Comparison of ENCODE assay signal across 17 cellular contexts in the genomic region with DNA sequence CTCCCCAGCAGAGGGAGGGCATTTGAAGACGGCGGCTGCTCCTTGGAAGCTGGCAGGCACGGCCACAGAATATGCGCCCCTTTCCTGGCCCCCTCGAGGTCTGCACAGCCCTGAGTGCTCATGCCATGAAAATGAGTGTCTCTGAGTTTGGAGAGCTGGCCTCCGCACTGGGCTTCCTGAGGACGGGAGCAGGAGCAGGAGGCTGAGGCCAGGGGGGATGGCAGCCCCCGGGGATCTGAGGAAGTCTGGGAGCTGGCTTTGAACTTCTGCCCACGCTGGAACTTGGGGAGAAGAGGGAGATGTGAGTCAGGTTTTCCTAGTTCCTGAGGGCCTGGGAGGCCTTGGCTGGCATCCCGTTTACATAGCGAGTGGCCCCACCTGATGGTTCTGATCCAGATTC. TPM values are rescaled to one million over a fixed set of nuclear protein-coding genes. Genes with fewer than 3 reads are reported as not detected.
DNase-seq lines count a peak whose midpoint lies in the region; ATAC-seq and TF ChIP-seq lines count a peak whose summit lies in the region.
"Had no signal": no experiment of that assay in that cellular context is flagged by ENCODE, and none has a peak within 500 bp of the region (broad histone marks: within the 10 kb centered on the region; RNA-seq: fewer than 3 reads in every experiment).

No MANE protein-coding gene starts in this region.

- no peaks in the 10 kb centered on the region for H3K27me3 ChIP-seq in smooth muscle cell (ENCODE audit: low read depth)
- H3K27me3 ChIP-seq in GM23338 (ENCODE audit: insufficient read depth), result no peaks in the 10 kb centered on the region
- H3K27me3 ChIP-seq: body of pancreas, foreskin keratinocyte had no signal

- H3K4me3 Mint-ChIP-seq in GM23338, result no peak overlapping the region
- H3K4me3 Mint-ChIP-seq: CD8-positive, alpha-beta T cell; natural killer cell treated with Interleukin-12 subunit alpha and Interleukin-12 subunit beta and Interleukin-15 and Interleukin-18, amount 100 ng/mL, for 72 hours had no signal

- no peaks in the 10 kb centered on the region for H3K9me3 Mint-ChIP-seq in GM23338
- H3K9me3 Mint-ChIP-seq: activated naive CD4-positive, alpha-beta T cell treated with anti-CD3 and anti-CD28 coated beads, Interleukin-2, amount 50 U/mL, for 72 hours; CD8-positive, alpha-beta T cell; natural killer cell treated with Interleukin-12 subunit alpha and Interleukin-12 subunit beta and Interleukin-15 and Interleukin-18, amount 100 ng/mL, for 72 hours had no signal

- H3K36me3 Mint-ChIP-seq in GM23338 (ENCODE audit: low read depth), result no peaks in the 10 kb centered on the region; the same call in 2 of the 3 replicates
- H3K36me3 Mint-ChIP-seq: CD8-positive, alpha-beta T cell; natural killer cell treated with Interleukin-12 subunit alpha and Interleukin-12 subunit beta and Interleukin-15 and Interleukin-18, amount 100 ng/mL, for 72 hours had no signal

- H3K9ac ChIP-seq in smooth muscle cell (ENCODE audit: low read depth), result no peak overlapping the region

- H3K9me2 ChIP-seq in GM23338 (ENCODE audit: insufficient read depth), result no peaks in the 10 kb centered on the region

- no peak overlapping the region for H3K4me3 ChIP-seq in fibroblast of mammary gland (ENCODE audit: control insufficient read depth, low read depth, low read length)
- H3K4me3 ChIP-seq in smooth muscle cell, result no peak overlapping the region
- H3K4me3 ChIP-seq in GM23338, result no peak overlapping the region
- H3K4me3 ChIP-seq: body of pancreas, coronary artery had no signal

- POLR2A ChIA-PET in RWPE1 (lab: Yijun Ruan, JAX; ENCODE audit: low non-redundant PET), result no interaction called here

- H3K4me2 ChIP-seq in smooth muscle cell, result peak overlapping the region; percentile 67
- H3K4me2 ChIP-seq in GM23338, result no peak overlapping the region

- no peaks in the 10 kb centered on the region for H3K79me2 ChIP-seq in smooth muscle cell (ENCODE audit: low read depth)
- H3K79me2 ChIP-seq in GM23338 (replicated peaks; ENCODE audit: insufficient read depth), result no peaks in the 10 kb centered on the region

- peaks cover 13% of the 10 kb centered on the region for H3K4me1 Mint-ChIP-seq in GM23338

- H3K36me3 ChIP-seq in smooth muscle cell (ENCODE audit: low read depth) (no peaks in the 10 kb centered on the region), GM23338 (ENCODE audit: insufficient read depth) (no peaks in the 10 kb centered on the region)

- H4K20me1 ChIP-seq in smooth muscle cell (ENCODE audit: low read depth) (no peaks in the 10 kb centered on the region), GM23338 (replicated peaks; ENCODE audit: insufficient read depth) (no peaks in the 10 kb centered on the region)

- H3F3A ChIP-seq in smooth muscle cell (ENCODE audit: low read depth) (no peaks in the 10 kb centered on the region), GM23338 (replicated peaks; ENCODE audit: low read depth) (no peaks in the 10 kb centered on the region)

- TF ChIP-seq CTCF in RWPE1 (conservative IDR thresholded peaks at IDR 0.05; ENCODE audit: low read depth) (no peak), fibroblast of mammary gland (conservative IDR thresholded peaks at IDR 0.05; ENCODE audit: control insufficient read depth, insufficient read depth, low read depth, low read length) (no peak), smooth muscle cell (IDR thresholded peaks at IDR 0.05; ENCODE audit: borderline replicate concordance, insufficient read depth, poor library complexity, severe bottlenecking) (no peak), GM23338 (conservative IDR thresholded peaks at IDR 0.05; ENCODE audit: low read depth in 2 of 2) (no peak)

- H3K27ac ChIP-seq in RWPE1, result 0 out of 2 replicates have a peak overlapping the region, but pooled peaks have one; percentile 6
- peak overlapping the region; percentile 54 for H3K27ac ChIP-seq in smooth muscle cell (ENCODE audit: low read depth)
- no peak overlapping the region for H3K27ac ChIP-seq in GM23338 (ENCODE audit: low read depth)
- H3K27ac ChIP-seq: body of pancreas, coronary artery, foreskin keratinocyte had no signal

- no peak overlapping the region for H3K27ac Mint-ChIP-seq in GM23338
- H3K27ac Mint-ChIP-seq: CD8-positive, alpha-beta T cell; natural killer cell treated with Interleukin-12 subunit alpha and Interleukin-12 subunit beta and Interleukin-15 and Interleukin-18, amount 100 ng/mL, for 72 hours had no signal

- ATAC-seq in GM23338 (no peak), left cardiac atrium (no peak), GM21526 (IDR thresholded peaks at IDR 0.05; ENCODE audit: low FRiP score, unreplicated experiment) (no peak)
- ATAC-seq: CD8-positive, alpha-beta T cell; foreskin keratinocyte; natural killer cell treated with Interleukin-12 subunit alpha and Interleukin-12 subunit beta and Interleukin-15 and Interleukin-18, amount 100 ng/mL, for 72 hours had no signal

- peaks cover 18% of the 10 kb centered on the region for H3K4me1 ChIP-seq in smooth muscle cell (ENCODE audit: low read depth)
- no peaks in the 10 kb centered on the region; the same call in 1 of the 2 replicates for H3K4me1 ChIP-seq in GM23338 (ENCODE audit: insufficient read depth)
- H3K4me1 ChIP-seq: foreskin keratinocyte had no signal

- 47% methylated on average over 11 of the region's 11 CpGs for WGBS in smooth muscle cell (ENCODE audit: low lambda C conversion rate)

- intact Hi-C loops in left cardiac atrium (cut with DNase I), result no loop called here

- H3K9me3 ChIP-seq in smooth muscle cell (replicated peaks; ENCODE audit: low read depth), result no peaks in the 10 kb centered on the region
- H3K9me3 ChIP-seq: body of pancreas had no signal

- DNase-seq in EL (peak; percentile 49), RWPE1 (ENCODE audit: low spot score) (no peak), fibroblast of mammary gland (ENCODE audit: low read depth) (peak; percentile 35), smooth muscle cell (lab: John Stamatoyannopoulos, UW; ENCODE audit: unreplicated experiment) (no peak), GM23338 (ENCODE audit: low spot score) (no peak), left cardiac atrium (no peak), NCI-H774 (lab: John Stamatoyannopoulos, UW) (no peak)
- DNase-seq: activated CD4-positive, alpha-beta T cell treated with anti-CD3 and anti-CD28 coated beads for 1 hour; body of pancreas; CD8-positive, alpha-beta T cell; DMS79; foreskin keratinocyte; stimulated activated CD4-positive, alpha-beta T cell treated with anti-CD3 and anti-CD28 coated beads, Interleukin-2, amount 100 ng/mL, for 48 hours had no signal

- H3K27me3 Mint-ChIP-seq in GM23338 (ENCODE audit: insufficient read depth, low read depth, poor library complexity), result peaks cover 3% of the 10 kb centered on the region
- H3K27me3 Mint-ChIP-seq: natural killer cell treated with Interleukin-12 subunit alpha and Interleukin-12 subunit beta and Interleukin-15 and Interleukin-18, amount 100 ng/mL, for 72 hours had no signal

- CTCF ChIA-PET in RWPE1 (lab: Yijun Ruan, JAX), result interaction anchor here (0.5 kb wide), 1 partner anchor 28 kb away, joined by 4 read pairs; no protein-coding TSS in a partner anchor

- no peak overlapping the region for H2AFZ ChIP-seq in smooth muscle cell (ENCODE audit: low read depth)
- H2AFZ ChIP-seq in GM23338, result no peak overlapping the region

TF ChIP-seq in GM23338, 12 proteins besides CTCF, POLR2A, EP300 and RAD21 (continues in another document):
- TF ChIP-seq REST (IDR thresholded peaks at IDR 0.05; ENCODE audit: unreplicated experiment) (no peak), ZNF331 (CRISPR knock-in tag; IDR thresholded peaks at IDR 0.05; ENCODE audit: low read depth) (no peak), ZNF114 (CRISPR knock-in tag; IDR thresholded peaks at IDR 0.05) (no peak), NANOG (IDR thresholded peaks at IDR 0.05; ENCODE audit: borderline replicate concordance) (no peak), EZH2phosphoT487 (IDR thresholded peaks at IDR 0.05; ENCODE audit: unreplicated experiment) (no peak), ETS1 (IDR thresholded peaks at IDR 0.05) (no peak), POLR2AphosphoS5 (IDR thresholded peaks at IDR 0.05; ENCODE audit: low read depth) (no peak), CREB1 (CRISPR knock-in tag; IDR thresholded peaks at IDR 0.05; ENCODE audit: low read depth) (no peak)

RNA-seq across cellular contexts. Expression of gene RRM2, which starts 47.0 kb away (rescaled TPM):
- total RNA-seq in smooth muscle cell, result 15.5 and 22.7 TPM in 2 replicates
- 53.0 and 102 TPM in 2 replicates for polyA plus RNA-seq in smooth muscle cell
- total RNA-seq in GM23338 (2014; rRNA removed; shearing (Covaris generic)), result 118 and 119 TPM in 2 replicates
- 84.3 and 108 TPM in 2 replicates for polyA plus RNA-seq in GM23338 (2016; fragmentation: Nextera tagmentation; extraction: Ambion mirVana)
- 1 to 10 TPM; 1.0 to 6.1 TPM for total RNA-seq in left cardiac atrium
- total RNA-seq: body of pancreas had no signal

Comparison
In these comparisons a context has a peak if more than half of its experiments do, and no peak if none do; other contexts are left out.
1. DNase-seq: peak in EL (single experiment) and fibroblast of mammary gland (single experiment); none in RWPE1 (single experiment), smooth muscle cell (single experiment), GM23338 (single experiment), left cardiac atrium (single experiment) and NCI-H774 (single experiment).